16 cellular contexts compared by ENCODE assay signal in the genomic region with DNA sequence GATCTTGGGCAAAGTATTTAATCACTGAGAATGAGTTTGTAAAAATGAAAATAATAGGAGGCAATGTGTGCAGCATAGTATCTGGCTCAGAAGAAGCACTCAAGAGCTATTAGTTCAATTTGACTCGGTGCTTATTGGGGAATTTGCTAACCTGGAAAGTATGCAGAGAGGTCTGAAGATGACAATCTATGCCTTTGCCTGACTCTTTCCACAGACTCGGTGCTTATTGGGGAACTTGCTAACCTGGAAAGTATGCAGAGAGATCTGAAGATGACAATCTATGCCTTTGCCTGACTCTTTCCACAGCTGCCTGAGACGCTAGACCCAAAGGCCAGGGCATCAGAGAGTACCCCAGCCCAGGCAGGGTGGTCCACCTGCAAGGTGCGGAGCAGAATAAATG. TPM values are rescaled to one million over a fixed set of nuclear protein-coding genes. Genes with fewer than 3 reads are reported as not detected.
DNase-seq lines count a peak whose midpoint lies in the region; ATAC-seq, FAIRE-seq and TF ChIP-seq lines count a peak whose summit lies in the region.
"Had no signal": no experiment of that assay in that cellular context is flagged by ENCODE, and none has a peak within 500 bp of the region (broad histone marks: within the 10 kb centered on the region; RNA-seq: fewer than 3 reads in every experiment).

No MANE protein-coding gene starts in this region.

- H3K4me3 ChIP-seq in BLaER1 treated with 17β-estradiol and CSF1 and Interleukin-3, amounts not matched to agents 10 nM and 100 nM: no peak overlapping the region
- no peak overlapping the region for H3K4me3 ChIP-seq in bronchial epithelial cell (ENCODE audit: low read depth, low read length)
- H3K4me3 ChIP-seq in trophoblast cell (ENCODE audit: low read depth, low read length): no peak overlapping the region

- no peaks in the 10 kb centered on the region for H4K20me1 ChIP-seq in BLaER1 treated with 17β-estradiol and CSF1 and Interleukin-3, amounts not matched to agents 10 nM and 100 nM

- ATAC-seq in HG03097 (IDR thresholded peaks at IDR 0.05; ENCODE audit: low FRiP score, unreplicated experiment): no peak
- ATAC-seq in stimulated activated effector memory CD8-positive, alpha-beta T cell treated with anti-CD3 and anti-CD28 coated beads, Interleukin-12 subunit alpha, Interleukin-12 subunit beta, amount 100 ng/mL, for 72 hours: no peak
- ATAC-seq in GM18907 (IDR thresholded peaks at IDR 0.05; ENCODE audit: unreplicated experiment): no peak
- ATAC-seq: CD8-positive, alpha-beta T cell had no signal

- H3K27ac Mint-ChIP-seq in stimulated activated effector memory CD8-positive, alpha-beta T cell treated with anti-CD3 and anti-CD28 coated beads, Interleukin-12 subunit alpha, Interleukin-12 subunit beta, amount 100 ng/mL, for 72 hours: no peak overlapping the region
- H3K27ac Mint-ChIP-seq: CD8-positive, alpha-beta T cell; H9 had no signal

- H2AK5ac ChIP-seq in trophoblast cell (ENCODE audit: low read length): no peak overlapping the region

- H3K4me2 ChIP-seq in BLaER1 treated with 17β-estradiol and CSF1 and Interleukin-3, amounts not matched to agents 10 nM and 100 nM: peak overlapping the region in 7 of 11 experiments; percentile 30 to 63 (median 59); a peak in 12 of 22 replicates
- peak overlapping the region; percentile 8 for H3K4me2 ChIP-seq in trophoblast cell (ENCODE audit: low read length)

- H3K9ac ChIP-seq in BLaER1 treated with 17β-estradiol and CSF1 and Interleukin-3, amounts not matched to agents 10 nM and 100 nM: no peak overlapping the region
- no peak overlapping the region for H3K9ac ChIP-seq in trophoblast cell (ENCODE audit: low read length)

- no CpG with 5 or more reads among the region's 4 CpGs for WGBS in trophoblast cell (ENCODE audit: extremely low coverage, insufficient coverage, insufficient read length)

- no peak overlapping the region for H3K27ac ChIP-seq in BLaER1 treated with 17β-estradiol and CSF1 and Interleukin-3, amounts not matched to agents 10 nM and 100 nM
- peak overlapping the region; percentile 64 for H3K27ac ChIP-seq in trophoblast cell (ENCODE audit: low read depth, low read length)
- H3K27ac ChIP-seq: C4-2B, HL-60 had no signal

- no peak overlapping the region for H4K8ac ChIP-seq in trophoblast cell (ENCODE audit: low read depth, low read length)

- H2AFZ ChIP-seq in trophoblast cell (ENCODE audit: insufficient read depth, low read length, poor library complexity): no peak overlapping the region

- H3K27me3 ChIP-seq in BLaER1 treated with 17β-estradiol and CSF1 and Interleukin-3, amounts not matched to agents 10 nM and 100 nM: no peaks in the 10 kb centered on the region
- H3K27me3 ChIP-seq in bronchial epithelial cell (ENCODE audit: control insufficient read depth, insufficient read depth, low read length): peaks cover 4% of the 10 kb centered on the region
- H3K27me3 ChIP-seq in trophoblast cell (ENCODE audit: insufficient read depth, low read length): no peaks in the 10 kb centered on the region

- H2BK120ac ChIP-seq in trophoblast cell (ENCODE audit: insufficient read depth, low read length, poor library complexity): no peak overlapping the region

- peaks cover 0 to 10% (median 5%) of the 10 kb centered on the region in 11 experiments; a peak in 14 of 22 replicates for H3K9me3 ChIP-seq in BLaER1 treated with 17β-estradiol and CSF1 and Interleukin-3, amounts not matched to agents 10 nM and 100 nM (replicated peaks in 1 of 11)
- no peaks in the 10 kb centered on the region for H3K9me3 ChIP-seq in trophoblast cell (ENCODE audit: insufficient read depth, low read depth, low read length)
- H3K9me3 ChIP-seq: Caco-2 had no signal

- H3K18ac ChIP-seq in trophoblast cell (ENCODE audit: low read length): no peak overlapping the region

- H3K4me1 Mint-ChIP-seq in stimulated activated effector memory CD8-positive, alpha-beta T cell treated with anti-CD3 and anti-CD28 coated beads, Interleukin-12 subunit alpha, Interleukin-12 subunit beta, amount 100 ng/mL, for 72 hours: no peaks in the 10 kb centered on the region

- no peak overlapping the region for H3K4ac ChIP-seq in trophoblast cell (ENCODE audit: low read depth, low read length)

- no peaks in the 10 kb centered on the region for H3K79me2 ChIP-seq in trophoblast cell (ENCODE audit: control insufficient read depth, insufficient read depth, low read length, poor library complexity)

- H4K12ac ChIP-seq in trophoblast cell (ENCODE audit: low read depth, low read length): no peak overlapping the region

- FAIRE-seq in bronchial epithelial cell (lab: Jason Lieb, UNC): peak; percentile 97

- no peak overlapping the region for H2BK5ac ChIP-seq in trophoblast cell (ENCODE audit: low read depth, low read length, poor library complexity)

- H3K36me3 ChIP-seq in BLaER1 treated with 17β-estradiol and CSF1 and Interleukin-3, amounts not matched to agents 10 nM and 100 nM: no peaks in the 10 kb centered on the region
- H3K36me3 ChIP-seq in bronchial epithelial cell (ENCODE audit: control insufficient read depth, insufficient read depth, low read length): no peaks in the 10 kb centered on the region
- no peaks in the 10 kb centered on the region for H3K36me3 ChIP-seq in trophoblast cell (ENCODE audit: control insufficient read depth in 1 of 2, insufficient read depth in 2 of 2, low read length in 2 of 2)

- no peak for TF ChIP-seq CTCF in bronchial epithelial cell (IDR thresholded peaks at IDR 0.05; ENCODE audit: insufficient read depth, low read length, severe bottlenecking)

- peaks cover 5% of the 10 kb centered on the region for H3K9me3 Mint-ChIP-seq in stimulated activated effector memory CD8-positive, alpha-beta T cell treated with anti-CD3 and anti-CD28 coated beads, Interleukin-12 subunit alpha, Interleukin-12 subunit beta, amount 100 ng/mL, for 72 hours
- H3K9me3 Mint-ChIP-seq: CD8-positive, alpha-beta T cell had no signal

- no peaks in the 10 kb centered on the region for H3K36me3 Mint-ChIP-seq in stimulated activated effector memory CD8-positive, alpha-beta T cell treated with anti-CD3 and anti-CD28 coated beads, Interleukin-12 subunit alpha, Interleukin-12 subunit beta, amount 100 ng/mL, for 72 hours
- H3K36me3 Mint-ChIP-seq: CD8-positive, alpha-beta T cell had no signal

- DNase-seq in M059J (ENCODE audit: low read depth) (peak; percentile 15), bronchial epithelial cell (ENCODE audit: low read depth) (no peak), trophoblast cell (peak; percentile 72 to 93)
- no peak for DNase-seq in stimulated activated effector memory CD8-positive, alpha-beta T cell treated with anti-CD3 and anti-CD28 coated beads, Interleukin-12 subunit alpha, Interleukin-12 subunit beta, amount 100 ng/mL, for 72 hours (ENCODE audit: low spot score in 2 of 2)
- DNase-seq: ACHN; Caco-2; CD8-positive, alpha-beta T cell; DND-41; GF-D8; GOT3; H9 had no signal

- no peak overlapping the region for H3K23ac ChIP-seq in trophoblast cell (ENCODE audit: low read length)

- H2BK12ac ChIP-seq in trophoblast cell (ENCODE audit: low read length): no peak overlapping the region

- no peak overlapping the region for H3K14ac ChIP-seq in trophoblast cell (ENCODE audit: low read length)

- H3K4me3 Mint-ChIP-seq in stimulated activated effector memory CD8-positive, alpha-beta T cell treated with anti-CD3 and anti-CD28 coated beads, Interleukin-12 subunit alpha, Interleukin-12 subunit beta, amount 100 ng/mL, for 72 hours: no peak overlapping the region
- H3K4me3 Mint-ChIP-seq: CD8-positive, alpha-beta T cell; H9 had no signal

- peaks cover 0 to 14% (median 9%) of the 10 kb centered on the region in 10 experiments; a peak in 14 of 20 replicates for H3K4me1 ChIP-seq in BLaER1 treated with 17β-estradiol and CSF1 and Interleukin-3, amounts not matched to agents 10 nM and 100 nM
- H3K4me1 ChIP-seq in trophoblast cell (ENCODE audit: control insufficient read depth in 1 of 2, insufficient read depth in 2 of 2, low read length in 2 of 2): peaks cover 11 to 20% of the 10 kb centered on the region in 2 experiments
- H3K4me1 ChIP-seq: Caco-2 had no signal

- H3K79me1 ChIP-seq in trophoblast cell (ENCODE audit: low read length): peaks cover 4% of the 10 kb centered on the region

- H4K91ac ChIP-seq in trophoblast cell (ENCODE audit: low read depth, low read length): no peak overlapping the region

RNA-seq across cellular contexts. Expression of gene SH3BP4, which starts 12.2 kb away (rescaled TPM):
- 56.4 and 89.1 TPM in 2 replicates for total RNA-seq in M059J (2014; rRNA removed; shearing (Covaris generic))
- 22.1 and 24.6 TPM in 2 replicates for total RNA-seq in bronchial epithelial cell
- 35.4 and 36.3 TPM in 2 replicates for polyA plus RNA-seq in trophoblast cell (2013)

Comparison
In these comparisons a context has a peak if more than half of its experiments do, and no peak if none do; other contexts are left out.
1. DNase-seq: peak in M059J (single experiment) and trophoblast cell (2 of 2); none in bronchial epithelial cell (single experiment) and stimulated activated effector memory CD8-positive, alpha-beta T cell treated with anti-CD3 and anti-CD28 coated beads, Interleukin-12 subunit alpha, Interleukin-12 subunit beta, amount 100 ng/mL, for 72 hours (0 of 2).